ENCODE assay signal across 8 cellular contexts in genomic region chr12:6662602-6662905, GRCh38. TPM values are rescaled to one million over a fixed set of nuclear protein-coding genes. Genes with fewer than 3 reads are reported as not detected.
DNase-seq lines count a peak whose midpoint lies in the region; ATAC-seq lines count a peak whose summit lies in the region.
"Had no signal": no experiment of that assay in that cellular context is flagged by ENCODE, and none has a peak within 500 bp of the region (broad histone marks: within the 10 kb centered on the region; RNA-seq: fewer than 3 reads in every experiment).

No MANE protein-coding gene starts in this region.

- H3K36me3 ChIP-seq in urinary bladder (ENCODE audit: insufficient read depth): no peaks in the 10 kb centered on the region

- under 1% methylated on average over 10 of the region's 10 CpGs for WGBS in urinary bladder

- ATAC-seq in GM19372 (IDR thresholded peaks at IDR 0.05; ENCODE audit: low read depth, unreplicated experiment) (peak; percentile 7), HG03280 (IDR thresholded peaks at IDR 0.05; ENCODE audit: unreplicated experiment) (no peak)

- H3K27ac ChIP-seq in caudate nucleus (ENCODE audit: low read depth, low read length): peak overlapping the region; percentile 88
- H3K27ac ChIP-seq in urinary bladder (ENCODE audit: low read depth): peak overlapping the region; percentile 90

- H3K4me1 ChIP-seq in urinary bladder (ENCODE audit: insufficient read depth): no peaks in the 10 kb centered on the region

- H3K4me3 ChIP-seq in urinary bladder (ENCODE audit: low read depth, low read length): peak overlapping the region; percentile 86

- DNase-seq in HuH-7.5 (ENCODE audit: low spot score): peak; percentile 75
- DNase-seq in caudate nucleus (lab: John Stamatoyannopoulos, UW): no peak
- DNase-seq in medulla oblongata (ENCODE audit: extremely low spot score): peak; percentile 13
- no peak for DNase-seq in midbrain (lab: John Stamatoyannopoulos, UW)

RNA-seq across cellular contexts. Expression of gene ING4, which starts 0.4 kb away (rescaled TPM):
- total RNA-seq in urinary bladder: 66.2 TPM
- 66.4 TPM for polyA plus RNA-seq in urinary bladder

RNA-seq across cellular contexts. Expression of gene ACRBP, which starts 15.3 kb away (rescaled TPM):
- 1.1 TPM for total RNA-seq in urinary bladder
- 1.0 TPM for polyA plus RNA-seq in urinary bladder

RNA-seq across cellular contexts. Expression of gene ZNF384, which starts 26.6 kb away (rescaled TPM):
- 19.9 TPM for total RNA-seq in urinary bladder
- polyA plus RNA-seq in urinary bladder: 49.0 TPM

RNA-seq across cellular contexts. Expression of gene LPAR5, which starts 26.8 kb away (rescaled TPM):
- total RNA-seq in urinary bladder: 1.7 TPM
- 2.2 TPM for polyA plus RNA-seq in urinary bladder

RNA-seq across cellular contexts. Expression of gene PIANP, which starts 38.1 kb away (rescaled TPM):
- total RNA-seq in urinary bladder: 1.1 TPM
- 11.4 TPM for polyA plus RNA-seq in urinary bladder
- total RNA-seq: subcutaneous adipose tissue had no signal

Comparison
In these comparisons a context has a peak if more than half of its experiments do, and no peak if none do; other contexts are left out.
1. DNase-seq: peak in HuH-7.5 (single experiment) and medulla oblongata (single experiment); none in caudate nucleus (0 of 61) and midbrain (single experiment).